1 cellular context compared by ENCODE assay signal in the genomic region with DNA sequence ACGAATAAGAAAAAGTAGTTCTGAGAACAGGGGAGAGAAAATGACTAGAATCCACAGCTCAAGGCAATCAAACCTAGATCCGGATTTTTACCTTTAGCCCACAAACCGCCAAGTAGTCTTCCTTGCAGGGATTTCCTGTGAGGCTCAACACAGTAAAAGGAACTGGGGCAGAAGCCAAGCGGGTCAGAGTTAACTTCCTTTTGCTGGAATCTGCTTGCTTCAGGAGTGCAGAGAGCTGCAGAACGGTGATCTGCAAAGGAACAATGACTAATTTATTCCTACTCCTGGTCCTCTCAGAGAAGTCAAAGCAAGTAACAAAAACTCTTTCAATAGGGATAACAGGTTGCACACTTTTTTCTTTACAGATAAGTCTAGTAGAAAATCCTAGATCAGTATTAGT.
TF ChIP-seq lines count a peak whose summit lies in the region.

No MANE protein-coding gene starts in this region.

TF ChIP-seq in IMR-90, 13 proteins besides CTCF, POLR2A, EP300 and RAD21 (continued from another document):
- TF ChIP-seq, protein P1, sequence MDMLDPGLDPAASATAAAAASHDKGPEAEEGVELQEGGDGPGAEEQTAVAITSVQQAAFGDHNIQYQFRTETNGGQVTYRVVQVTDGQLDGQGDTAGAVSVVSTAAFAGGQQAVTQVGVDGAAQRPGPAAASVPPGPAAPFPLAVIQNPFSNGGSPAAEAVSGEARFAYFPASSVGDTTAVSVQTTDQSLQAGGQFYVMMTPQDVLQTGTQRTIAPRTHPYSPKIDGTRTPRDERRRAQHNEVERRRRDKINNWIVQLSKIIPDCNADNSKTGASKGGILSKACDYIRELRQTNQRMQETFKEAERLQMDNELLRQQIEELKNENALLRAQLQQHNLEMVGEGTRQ (IDR thresholded peaks at IDR 0.05; ENCODE audit: low read depth, low read length): no peak
- no peak for TF ChIP-seq CHD1 (IDR thresholded peaks at IDR 0.05; ENCODE audit: low read depth, low read length)
TF ChIP-seq in IMR-90: peak in this region for 0.
